Comparison of ENCODE assay signal across 16 cellular contexts in genomic region chr1:204261746-204262505, GRCh38. TPM values are rescaled to one million over a fixed set of nuclear protein-coding genes. Genes with fewer than 3 reads are reported as not detected.
DNase-seq lines count a peak whose midpoint lies in the region; ATAC-seq and TF ChIP-seq lines count a peak whose summit lies in the region.
"Had no signal": no experiment of that assay in that cellular context is flagged by ENCODE, and none has a peak within 500 bp of the region (broad histone marks: within the 10 kb centered on the region; RNA-seq: fewer than 3 reads in every experiment).

No MANE protein-coding gene starts in this region.

- no peaks in the 10 kb centered on the region for H4K20me1 ChIP-seq in BLaER1 treated with 17β-estradiol and CSF1 and Interleukin-3, amounts not matched to agents 10 nM and 100 nM
- H4K20me1 ChIP-seq in fibroblast of lung (ENCODE audit: control insufficient read depth, extremely low read depth, insufficient read depth, low read length): no peaks in the 10 kb centered on the region

- no peak overlapping the region for H3K27ac ChIP-seq in BLaER1 treated with 17β-estradiol and CSF1 and Interleukin-3, amounts not matched to agents 10 nM and 100 nM
- no peak overlapping the region for H3K27ac ChIP-seq in fibroblast of lung (ENCODE audit: insufficient read depth, low read length)
- H3K27ac ChIP-seq: ovary, SJSA1, upper lobe of right lung had no signal

- H3K4me2 ChIP-seq in BLaER1 treated with 17β-estradiol and CSF1 and Interleukin-3, amounts not matched to agents 10 nM and 100 nM: peak overlapping the region in 8 of 11 experiments; percentile 30 to 85 (median 78); a peak in 16 of 22 replicates
- H3K4me2 ChIP-seq in fibroblast of lung (ENCODE audit: extremely low read depth, insufficient read depth, low read length): no peak overlapping the region

- no peaks in the 10 kb centered on the region for H3K9me3 ChIP-seq in BLaER1 treated with 17β-estradiol and CSF1 and Interleukin-3, amounts not matched to agents 10 nM and 100 nM (replicated peaks in 1 of 11)
- no peaks in the 10 kb centered on the region for H3K9me3 ChIP-seq in fibroblast of lung (ENCODE audit: control insufficient read depth, insufficient read depth, low read depth, low read length)
- H3K9me3 ChIP-seq: ovary, SJSA1, upper lobe of right lung had no signal

- H3K27me3 Mint-ChIP-seq in activated T-helper 17 cell treated with anti-CD3 and anti-CD28 coated beads, Interleukin-2, amount 50 U/mL, for 72 hours: no peaks in the 10 kb centered on the region

- intact Hi-C loops in posterior vena cava (cut with DNase I): no loop called here

- no peaks in the 10 kb centered on the region for H3K4me1 Mint-ChIP-seq in activated T-helper 17 cell treated with anti-CD3 and anti-CD28 coated beads, Interleukin-2, amount 50 U/mL, for 72 hours
- H3K4me1 Mint-ChIP-seq: CD14-positive monocyte, memory B cell had no signal

- H3K27ac Mint-ChIP-seq in activated T-helper 17 cell treated with anti-CD3 and anti-CD28 coated beads, Interleukin-2, amount 50 U/mL, for 72 hours: no peak overlapping the region
- H3K27ac Mint-ChIP-seq: memory B cell had no signal

- H3K4me3 Mint-ChIP-seq in activated T-helper 17 cell treated with anti-CD3 and anti-CD28 coated beads, Interleukin-2, amount 50 U/mL, for 72 hours: no peak overlapping the region
- H3K4me3 Mint-ChIP-seq: CD14-positive monocyte, memory B cell had no signal

- TF ChIP-seq CTCF in fibroblast of lung (conservative IDR thresholded peaks at IDR 0.05 in 1 of 2, IDR thresholded peaks at IDR 0.05 in 1 of 2; ENCODE audit: low read depth in 1 of 2, low read length in 2 of 2): no peak

- H3K9ac ChIP-seq in BLaER1 treated with 17β-estradiol and CSF1 and Interleukin-3, amounts not matched to agents 10 nM and 100 nM: no peak overlapping the region; a peak in 1 of 22 replicates
- H3K9ac ChIP-seq in fibroblast of lung (ENCODE audit: insufficient read depth, low read length): no peak overlapping the region

- H3K4me1 ChIP-seq in BLaER1 treated with 17β-estradiol and CSF1 and Interleukin-3, amounts not matched to agents 10 nM and 100 nM: peaks cover 13 to 61% (median 52%) of the 10 kb centered on the region in 10 experiments
- H3K4me1 ChIP-seq in fibroblast of lung (ENCODE audit: control insufficient read depth, extremely low read depth, insufficient read depth, low read length): peaks cover 6% of the 10 kb centered on the region
- H3K4me1 ChIP-seq: upper lobe of right lung had no signal

- peak; percentile 88 for DNase-seq in RPMI7951 (ENCODE audit: low read depth)
- peak; percentile 56 to 77 for DNase-seq in fibroblast of lung (ENCODE audit: low read depth in 2 of 2)
- peak; percentile 73 for DNase-seq in posterior vena cava (ENCODE audit: low spot score)
- DNase-seq in SKM-1 treated with dmso at 0.1 percent for 144 hours (lab: John Stamatoyannopoulos, UW; ENCODE audit: unreplicated experiment): no peak
- DNase-seq in NCI-H774 (lab: John Stamatoyannopoulos, UW): no peak
- no peak for DNase-seq in NAMALWA (ENCODE audit: low spot score)
- DNase-seq: activated CD8-positive, alpha-beta memory T cell treated with anti-CD3 and anti-CD28 coated beads for 24 hours; activated gamma-delta T cell; NCI-H2107; ovary; upper lobe of right lung had no signal

- no peaks in the 10 kb centered on the region for H3K79me2 ChIP-seq in fibroblast of lung (ENCODE audit: control insufficient read depth, insufficient read depth, low read length)

- no peaks in the 10 kb centered on the region for H3K36me3 ChIP-seq in BLaER1 treated with 17β-estradiol and CSF1 and Interleukin-3, amounts not matched to agents 10 nM and 100 nM
- H3K36me3 ChIP-seq in fibroblast of lung (ENCODE audit: control insufficient read depth, insufficient read depth, low read length): no peaks in the 10 kb centered on the region
- H3K36me3 ChIP-seq: ovary, SJSA1, upper lobe of right lung had no signal

- H3K9me3 Mint-ChIP-seq in activated T-helper 17 cell treated with anti-CD3 and anti-CD28 coated beads, Interleukin-2, amount 50 U/mL, for 72 hours: no peaks in the 10 kb centered on the region
- H3K9me3 Mint-ChIP-seq: CD14-positive monocyte, memory B cell had no signal

- H2AFZ ChIP-seq in fibroblast of lung (ENCODE audit: low read length): no peak overlapping the region

- no peak overlapping the region for H3K4me3 ChIP-seq in BLaER1 treated with 17β-estradiol and CSF1 and Interleukin-3, amounts not matched to agents 10 nM and 100 nM
- no peak overlapping the region for H3K4me3 ChIP-seq in fibroblast of lung (replicated peaks in 1 of 4; ENCODE audit: control extremely low read depth in 1 of 4, insufficient read depth in 1 of 4, low read depth in 3 of 4, low read length in 4 of 4)
- H3K4me3 ChIP-seq: ovary, SJSA1, upper lobe of right lung had no signal

- no peaks in the 10 kb centered on the region for H3K36me3 Mint-ChIP-seq in activated T-helper 17 cell treated with anti-CD3 and anti-CD28 coated beads, Interleukin-2, amount 50 U/mL, for 72 hours (ENCODE audit: low read depth)
- H3K36me3 Mint-ChIP-seq: CD14-positive monocyte, memory B cell had no signal

- ATAC-seq in activated T-helper 17 cell treated with anti-CD3 and anti-CD28 coated beads, Interleukin-2, amount 50 U/mL, for 72 hours (replicated peaks): no peak
- ATAC-seq: upper lobe of right lung had no signal

- H3K27me3 ChIP-seq in BLaER1 treated with 17β-estradiol and CSF1 and Interleukin-3, amounts not matched to agents 10 nM and 100 nM: no peaks in the 10 kb centered on the region
- H3K27me3 ChIP-seq in fibroblast of lung (ENCODE audit: control insufficient read depth, insufficient read depth, low read length): peaks cover 5% of the 10 kb centered on the region
- H3K27me3 ChIP-seq: ovary, SJSA1, upper lobe of right lung had no signal

RNA-seq across cellular contexts. Expression of gene GOLT1A, which starts 48.1 kb away (rescaled TPM):
- not detected in 2 replicates for total RNA-seq in RPMI7951 (2014; rRNA removed; shearing (Covaris generic))
- total RNA-seq in fibroblast of lung: 0.50 TPM in 1 of 2 replicates, not detected in the other
- polyA plus RNA-seq in fibroblast of lung: not detected in 2 replicates
- not detected in 2 replicates for polyA plus RNA-seq in fibroblast of lung (2012)
- not detected in 2 replicates for polyA minus RNA-seq in fibroblast of lung (ENCODE audit: low replicate concordance)
- not detected for total RNA-seq in posterior vena cava
- total RNA-seq in activated T-helper 17 cell treated with anti-CD3 and anti-CD28 coated beads, Interleukin-2, amount 50 U/mL, for 72 hours: under 1 TPM in 1 of 2 donors, not detected in 1; 0.48 TPM
- total RNA-seq: SJSA1 had no signal
- polyA plus RNA-seq: CD14-positive monocyte, ovary had no signal

Comparison
In these comparisons a context has a peak if more than half of its experiments do, and no peak if none do; other contexts are left out.
1. DNase-seq: peak in RPMI7951 (single experiment), fibroblast of lung (2 of 2) and posterior vena cava (single experiment); none in SKM-1 treated with dmso at 0.1 percent for 144 hours (single experiment), NCI-H774 (single experiment) and NAMALWA (single experiment).